Comparison of ENCODE assay signal across 8 cellular contexts in the genomic region with DNA sequence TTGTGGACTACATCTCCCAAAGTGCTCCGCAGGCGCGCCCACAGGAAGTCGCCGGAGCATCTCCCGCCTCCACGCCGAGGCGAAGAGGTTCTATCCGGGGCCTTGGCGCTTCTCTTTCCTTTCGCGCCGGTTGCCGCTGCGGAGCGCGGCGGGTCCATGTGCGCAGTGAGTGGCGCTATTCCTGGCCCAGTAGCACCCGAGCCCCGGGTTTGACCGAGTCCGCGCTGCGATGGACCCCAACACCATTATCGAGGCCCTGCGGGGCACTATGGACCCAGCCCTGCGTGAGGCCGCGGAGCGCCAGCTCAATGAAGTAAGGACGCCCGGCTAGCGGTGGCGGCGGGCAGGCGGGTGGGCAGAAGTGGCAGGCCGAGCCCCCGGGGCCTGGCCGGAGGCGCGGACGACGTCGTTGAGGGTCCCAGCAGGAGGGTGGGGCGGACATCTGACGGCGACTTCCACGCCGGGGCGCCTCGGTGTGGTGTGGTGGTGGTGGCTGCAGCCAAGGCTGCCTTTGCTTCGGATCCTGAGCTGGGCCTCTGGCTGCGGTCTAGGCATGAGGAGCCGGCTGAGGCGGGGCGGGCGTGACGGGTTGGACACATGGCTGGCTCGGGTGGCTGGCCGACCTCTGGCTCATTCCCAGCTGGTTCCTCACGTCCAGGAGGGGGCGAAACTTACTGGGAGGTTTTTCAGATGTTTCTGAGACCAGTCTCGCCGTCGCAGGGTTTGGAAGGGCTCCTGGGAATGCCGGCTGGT. TPM values are rescaled to one million over a fixed set of nuclear protein-coding genes. Genes with fewer than 3 reads are reported as not detected.
DNase-seq lines count a peak whose midpoint lies in the region; ATAC-seq lines count a peak whose summit lies in the region.

A gene (plus strand): TSS at position 118 of the 753 bp plus-strand sequence. CDS start 112 bp downstream, at position 230.

- peak; percentile 90 for ATAC-seq in GM19467 (IDR thresholded peaks at IDR 0.05; ENCODE audit: unreplicated experiment)

- peak; percentile 92 for DNase-seq in COLO829 (ENCODE audit: low spot score)
- DNase-seq in HS-27A (ENCODE audit: low read depth): peak; percentile 81
- peak; percentile 87 for DNase-seq in NOMO-1 treated with DMSO at 0.1 percent for 48 hours (lab: John Stamatoyannopoulos, UW; ENCODE audit: unreplicated experiment)
- DNase-seq in activated CD8-positive, alpha-beta memory T cell treated with anti-CD3 and anti-CD28 coated beads, Interleukin-2, amount 50 U/mL, for 1 hour (ENCODE audit: extremely low read depth): peak; percentile 61
- DNase-seq in midbrain (lab: John Stamatoyannopoulos, UW): peak; percentile 92
- DNase-seq in stimulated activated CD8-positive, alpha-beta memory T cell treated with anti-CD3 and anti-CD28 coated beads, Interleukin-2, amount 100 ng/mL, for 1 hour (ENCODE audit: low read depth in 2 of 2): peak; percentile 72 to 75

- in situ Hi-C loops in endometrial microvascular endothelial cells (cut with HindIII; ENCODE audit: inconsistent ontology term, low pct_unique_long_range_greater_than_20kb, low sequenced_read_pairs): no loop called here

RNA-seq across cellular contexts. Expression of the gene that starts here (rescaled TPM):
- total RNA-seq in endometrial microvascular endothelial cells (ENCODE audit: inconsistent ontology term): 99.4 TPM

Comparison
In these comparisons a context has a peak if more than half of its experiments do, and no peak if none do; other contexts are left out.
1. Peak in every context shown above with its lines: DNase-seq and ATAC-seq.